8 cellular contexts compared by ENCODE assay signal in the genomic region with DNA sequence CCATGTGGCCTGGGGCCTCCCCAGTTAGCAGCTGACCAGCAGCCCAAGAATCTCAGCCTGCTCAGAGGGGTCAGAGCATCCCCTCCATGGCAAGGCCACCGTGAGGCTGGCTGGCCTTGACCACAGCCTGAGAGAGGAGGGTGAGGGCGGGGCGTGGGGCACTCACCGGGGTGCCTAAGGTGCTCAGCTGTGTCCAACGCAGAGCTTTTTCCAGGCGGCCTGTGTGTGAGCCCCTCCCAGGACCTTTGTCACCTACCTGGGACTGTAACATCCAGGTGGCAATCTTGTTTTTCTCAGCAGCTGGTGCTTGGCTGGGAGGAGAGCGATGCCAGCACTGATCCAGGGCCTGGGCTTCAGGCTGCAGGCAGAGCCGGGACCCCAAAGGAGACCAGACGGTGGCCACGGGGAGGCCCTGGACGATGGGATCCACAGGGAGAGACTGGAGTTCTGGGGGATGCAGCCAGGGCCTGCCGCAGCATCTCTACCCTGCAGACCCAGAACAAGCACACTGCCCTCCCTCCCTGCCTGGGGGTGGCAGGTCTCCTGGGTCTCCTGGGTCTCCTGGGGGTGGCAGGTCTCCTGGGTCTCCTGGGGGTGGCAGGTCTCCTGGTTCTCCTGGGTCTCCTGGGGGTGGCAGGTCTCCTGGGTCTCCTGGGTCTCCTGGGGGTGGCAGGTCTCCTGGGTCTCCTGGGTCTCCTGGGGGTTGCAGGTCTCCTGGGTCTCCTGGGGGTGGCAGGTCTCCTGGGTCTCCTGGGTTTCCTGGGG.
A peak's percentile ranks its signal among the peaks of the same experiment; 100 is the strongest.
DNase-seq lines count a peak whose midpoint lies in the region; ATAC-seq and TF ChIP-seq lines count a peak whose summit lies in the region.

No MANE protein-coding gene starts in this region.

- no peaks in the 10 kb centered on the region for H3K4me1 ChIP-seq in MM.1S (ENCODE audit: low read length)

- H3K36me3 Mint-ChIP-seq in activated naive CD8-positive, alpha-beta T cell, result peaks cover 6% of the 10 kb centered on the region
- peaks cover 4% of the 10 kb centered on the region for H3K36me3 Mint-ChIP-seq in stimulated activated naive CD8-positive, alpha-beta T cell treated with anti-CD3 and anti-CD28 coated beads, Interleukin-15, Interleukin-2, amounts not matched to agents 100 ng/mL and 50 ng/mL, for 24 hours (ENCODE audit: low read depth)

- H3K27ac Mint-ChIP-seq in activated naive CD8-positive, alpha-beta T cell, result peak overlapping the region; percentile 88
- H3K27ac Mint-ChIP-seq in stimulated activated naive CD8-positive, alpha-beta T cell treated with anti-CD3 and anti-CD28 coated beads, Interleukin-15, Interleukin-2, amounts not matched to agents 100 ng/mL and 50 ng/mL, for 24 hours, result peak overlapping the region; percentile 78

- peaks cover 68% of the 10 kb centered on the region for H3K4me1 Mint-ChIP-seq in activated naive CD8-positive, alpha-beta T cell (ENCODE audit: low read depth)
- H3K4me1 Mint-ChIP-seq in stimulated activated naive CD8-positive, alpha-beta T cell treated with anti-CD3 and anti-CD28 coated beads, Interleukin-15, Interleukin-2, amounts not matched to agents 100 ng/mL and 50 ng/mL, for 24 hours (ENCODE audit: low read depth), result peaks cover 39% of the 10 kb centered on the region

- no peaks in the 10 kb centered on the region for H3K9me2 ChIP-seq in MM.1S (replicated peaks; ENCODE audit: insufficient read depth, low read length)

- H2AFZ ChIP-seq in MM.1S (ENCODE audit: low read length), result no peak overlapping the region

- no peak overlapping the region for H3K4me3 ChIP-seq in MM.1S (ENCODE audit: low read length)

- DNase-seq in MM.1S (no peak), GM19240 (ENCODE audit: insufficient read length, low spot score) (no peak), medulla oblongata (ENCODE audit: extremely low spot score) (no peak)

- H3F3A ChIP-seq in MM.1S (ENCODE audit: insufficient read depth, low read length), result no peaks in the 10 kb centered on the region

- H3K9ac ChIP-seq in MM.1S (ENCODE audit: low read length), result no peak overlapping the region

- TF ChIP-seq CTCF in MM.1S (IDR thresholded peaks at IDR 0.05; ENCODE audit: low read length), result no peak

- peak overlapping the region; percentile 17; the same call in 1 of the 2 replicates for H3K4me2 ChIP-seq in MM.1S (ENCODE audit: low read depth, low read length)

- no peaks in the 10 kb centered on the region for H4K20me1 ChIP-seq in MM.1S (ENCODE audit: insufficient read depth, low read length)

- no peaks in the 10 kb centered on the region for H3K36me3 ChIP-seq in MM.1S (replicated peaks; ENCODE audit: insufficient read depth, low read length)

- H3K79me2 ChIP-seq in MM.1S (ENCODE audit: low read length), result no peaks in the 10 kb centered on the region

- no peak for ATAC-seq in HG02981 (IDR thresholded peaks at IDR 0.05; ENCODE audit: unreplicated experiment)
- no peak for ATAC-seq in HG03196 (IDR thresholded peaks at IDR 0.05; ENCODE audit: unreplicated experiment)

- peaks cover 51% of the 10 kb centered on the region for H3K27me3 ChIP-seq in MM.1S (replicated peaks; ENCODE audit: insufficient read depth, low read length)
- no peaks in the 10 kb centered on the region for H3K27me3 ChIP-seq in layer of hippocampus (ENCODE audit: control insufficient read depth, insufficient read depth, low read length)

- peak overlapping the region; percentile 65 for H3K4me3 Mint-ChIP-seq in activated naive CD8-positive, alpha-beta T cell
- H3K4me3 Mint-ChIP-seq in stimulated activated naive CD8-positive, alpha-beta T cell treated with anti-CD3 and anti-CD28 coated beads, Interleukin-15, Interleukin-2, amounts not matched to agents 100 ng/mL and 50 ng/mL, for 24 hours, result peak overlapping the region; percentile 64

- no peak overlapping the region for H3K27ac ChIP-seq in MM.1S (ENCODE audit: low read length)
- peak overlapping the region; percentile 82 for H3K27ac ChIP-seq in layer of hippocampus (ENCODE audit: low read depth, low read length)

- H3K9me3 Mint-ChIP-seq in activated naive CD8-positive, alpha-beta T cell (ENCODE audit: low read depth), result peaks cover under 1% of the 10 kb centered on the region
- H3K9me3 Mint-ChIP-seq in stimulated activated naive CD8-positive, alpha-beta T cell treated with anti-CD3 and anti-CD28 coated beads, Interleukin-15, Interleukin-2, amounts not matched to agents 100 ng/mL and 50 ng/mL, for 24 hours, result peaks cover 5% of the 10 kb centered on the region

- H3K27me3 Mint-ChIP-seq in activated naive CD8-positive, alpha-beta T cell, result no peaks in the 10 kb centered on the region
- no peaks in the 10 kb centered on the region for H3K27me3 Mint-ChIP-seq in stimulated activated naive CD8-positive, alpha-beta T cell treated with anti-CD3 and anti-CD28 coated beads, Interleukin-15, Interleukin-2, amounts not matched to agents 100 ng/mL and 50 ng/mL, for 24 hours

- H3K9me3 ChIP-seq in MM.1S (replicated peaks; ENCODE audit: insufficient read depth, low read length), result no peaks in the 10 kb centered on the region
